8 cellular contexts compared by ENCODE assay signal in the genomic region with DNA sequence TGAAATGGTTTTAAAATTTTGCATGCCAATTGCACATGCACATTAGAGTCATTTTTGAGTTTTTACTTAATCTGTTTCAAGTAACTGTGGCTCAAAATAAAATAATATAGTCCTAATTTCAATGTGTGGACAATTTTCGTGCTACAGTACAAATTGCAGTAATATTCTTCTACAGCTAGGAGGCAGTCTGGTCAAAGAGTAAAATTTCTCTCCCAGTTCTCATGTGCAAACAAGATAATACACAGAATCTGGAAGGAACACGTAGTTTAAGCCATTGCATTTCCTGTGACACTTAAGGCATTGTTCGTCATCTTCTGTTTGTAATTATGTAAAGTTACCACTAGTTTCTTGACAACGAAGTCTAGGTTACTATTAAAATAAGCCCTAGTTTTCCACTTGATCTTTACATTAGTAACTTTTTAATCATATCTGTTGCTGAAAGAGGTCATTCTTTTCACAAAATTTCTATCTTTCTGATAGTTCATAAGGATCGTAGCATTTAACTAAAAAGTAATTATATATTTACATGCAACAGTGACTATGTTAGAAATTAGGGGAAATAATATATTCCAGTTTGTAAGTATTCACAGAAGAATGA. TPM values are rescaled to one million over a fixed set of nuclear protein-coding genes. Genes with fewer than 3 reads are reported as not detected.
DNase-seq lines count a peak whose midpoint lies in the region; ATAC-seq and TF ChIP-seq lines count a peak whose summit lies in the region.

No MANE protein-coding gene starts in this region.

- TF ChIP-seq POLR2A in vagina (IDR thresholded peaks at IDR 0.05) = no peak

- TF ChIP-seq CTCF in brain microvascular endothelial cell (IDR thresholded peaks at IDR 0.05; ENCODE audit: low read depth, low read length, missing control alignments) = peak; percentile 53
- peak in 2 of 3 experiments; percentile 17 to 53 for TF ChIP-seq CTCF in vagina (IDR thresholded peaks at IDR 0.05)

- H3K27me3 Mint-ChIP-seq in activated CD4-positive, alpha-beta T cell treated with anti-CD3 and anti-CD28 coated beads, Interleukin-2, amount 10 ng/mL, durations not matched to agents 24 days and 14 days = no peaks in the 10 kb centered on the region

- H3K27ac Mint-ChIP-seq in activated CD4-positive, alpha-beta T cell treated with anti-CD3 and anti-CD28 coated beads, Interleukin-2, amount 10 ng/mL, durations not matched to agents 24 days and 14 days = no peak overlapping the region

- intact Hi-C loops in activated CD4-positive, alpha-beta T cell treated with anti-CD3 and anti-CD28 coated beads, Interleukin-2, amount 10 ng/mL, durations not matched to agents 24 days and 14 days (cut with micrococcal nuclease) = loop anchor here (1.0 to 5.0 kb wide), 5 partner anchors 30 to 582 kb away; partner anchors contain the start of genes ODR4, PTGS2 and TPR
- intact Hi-C loops in vagina (cut with DNase I) = no loop called here

- peaks cover 23% of the 10 kb centered on the region for H3K36me3 ChIP-seq in brain microvascular endothelial cell (replicated peaks)
- peaks cover 0 to 35% of the 10 kb centered on the region in 2 donors for H3K36me3 ChIP-seq in vagina

- in situ Hi-C loops in brain microvascular endothelial cell (cut with HindIII; ENCODE audit: low pct_ligation_motif_present, low sequenced_read_pairs) = no loop called here

- no peaks in the 10 kb centered on the region for H3K9me3 ChIP-seq in vagina

- no peaks in the 10 kb centered on the region for H3K9me3 Mint-ChIP-seq in activated CD4-positive, alpha-beta T cell treated with anti-CD3 and anti-CD28 coated beads, Interleukin-2, amount 10 ng/mL, durations not matched to agents 24 days and 14 days

- DNase-seq in activated CD4-positive, alpha-beta T cell treated with anti-CD3 and anti-CD28 coated beads, Interleukin-2, amount 10 ng/mL, durations not matched to agents 24 days and 14 days = peak; percentile 74
- no peak for DNase-seq in activated CD4-positive, alpha-beta T cell treated with anti-CD3 and anti-CD28 coated beads, Interleukin-2, amount 50 U/mL, for 4 hours
- DNase-seq in NCI-H69 (lab: John Stamatoyannopoulos, UW) (peak; percentile 58), brain microvascular endothelial cell (peak; percentile 58), left kidney (ENCODE audit: low read depth, low spot score) (peak; percentile 45), vagina (ENCODE audit: extremely low spot score in 2 of 2) (no peak)
- no peak for DNase-seq in effector CD8-positive, alpha-beta T cell (lab: John Stamatoyannopoulos, UW)

- H3K27me3 ChIP-seq in brain microvascular endothelial cell (replicated peaks) = no peaks in the 10 kb centered on the region
- H3K27me3 ChIP-seq in vagina = no peaks in the 10 kb centered on the region

- no peaks in the 10 kb centered on the region for H3K4me1 ChIP-seq in vagina

- H3K4me3 ChIP-seq in brain microvascular endothelial cell (ENCODE audit: low read depth, low read length) = no peak overlapping the region
- H3K4me3 ChIP-seq in vagina = no peak overlapping the region

- peak; percentile 55 for ATAC-seq in HG02981 (IDR thresholded peaks at IDR 0.05; ENCODE audit: unreplicated experiment)

- peaks cover 28% of the 10 kb centered on the region for H3K36me3 Mint-ChIP-seq in activated CD4-positive, alpha-beta T cell treated with anti-CD3 and anti-CD28 coated beads, Interleukin-2, amount 10 ng/mL, durations not matched to agents 24 days and 14 days (ENCODE audit: low read depth)

- H3K27ac ChIP-seq in brain microvascular endothelial cell = peak overlapping the region; percentile 41
- no peak overlapping the region for H3K27ac ChIP-seq in vagina

- no peak overlapping the region for H3K4me3 Mint-ChIP-seq in activated CD4-positive, alpha-beta T cell treated with anti-CD3 and anti-CD28 coated beads, Interleukin-2, amount 10 ng/mL, durations not matched to agents 24 days and 14 days

- peaks cover 9% of the 10 kb centered on the region for H3K4me1 Mint-ChIP-seq in activated CD4-positive, alpha-beta T cell treated with anti-CD3 and anti-CD28 coated beads, Interleukin-2, amount 10 ng/mL, durations not matched to agents 24 days and 14 days

RNA-seq across cellular contexts. Expression of gene ODR4, which starts 28.9 kb away (rescaled TPM):
- total RNA-seq in activated CD4-positive, alpha-beta T cell treated with anti-CD3 and anti-CD28 coated beads, Interleukin-2, amount 10 ng/mL, durations not matched to agents 24 days and 14 days = 15.6 and 20.0 TPM in 2 replicates
- 9.3 TPM for total RNA-seq in vagina

RNA-seq across cellular contexts. Expression of gene TPR, which starts 29.5 kb away (rescaled TPM):
- total RNA-seq in activated CD4-positive, alpha-beta T cell treated with anti-CD3 and anti-CD28 coated beads, Interleukin-2, amount 10 ng/mL, durations not matched to agents 24 days and 14 days = 174 and 185 TPM in 2 replicates
- total RNA-seq in vagina = 70.5 TPM

RNA-seq across cellular contexts. Expression of gene PDC, which starts 56.4 kb away (rescaled TPM):
- not detected in 2 replicates for total RNA-seq in activated CD4-positive, alpha-beta T cell treated with anti-CD3 and anti-CD28 coated beads, Interleukin-2, amount 10 ng/mL, durations not matched to agents 24 days and 14 days
- not detected for total RNA-seq in vagina

Comparison
In these comparisons a context has a peak if more than half of its experiments do, and no peak if none do; other contexts are left out.
1. DNase-seq: peak in activated CD4-positive, alpha-beta T cell treated with anti-CD3 and anti-CD28 coated beads, Interleukin-2, amount 10 ng/mL, durations not matched to agents 24 days and 14 days (single experiment), NCI-H69 (single experiment), brain microvascular endothelial cell (single experiment) and left kidney (single experiment); none in activated CD4-positive, alpha-beta T cell treated with anti-CD3 and anti-CD28 coated beads, Interleukin-2, amount 50 U/mL, for 4 hours (0 of 2), vagina (0 of 2) and effector CD8-positive, alpha-beta T cell (single experiment).